1 cellular context compared by ENCODE assay signal in genomic region chr7:66072208-66072607, GRCh38.
TF ChIP-seq lines count a peak whose summit lies in the region.

No MANE protein-coding gene starts in this region.

TF ChIP-seq in K562, 482 proteins besides CTCF, POLR2A, EP300 and RAD21:
- TF ChIP-seq MEF2D (tag; conservative IDR thresholded peaks at IDR 0.05; ENCODE audit: low read depth) (0 out of 2 replicates have a peak, but pooled peaks have one; percentile 35), MEF2A (IDR thresholded peaks at IDR 0.05; ENCODE audit: control insufficient read depth, low read depth, low read length) (peak; percentile 59)
